Comparison of ENCODE assay signal across 22 cellular contexts in genomic region chr5:93395010-93395409, GRCh38.
DNase-seq lines count a peak whose midpoint lies in the region; ATAC-seq and TF ChIP-seq lines count a peak whose summit lies in the region.
"Had no signal": no experiment of that assay in that cellular context is flagged by ENCODE, and none has a peak within 500 bp of the region (broad histone marks: within the 10 kb centered on the region; RNA-seq: fewer than 3 reads in every experiment).

No MANE protein-coding gene starts in this region.

- no peak overlapping the region for H3K4me3 Mint-ChIP-seq in nephron
- no peak overlapping the region for H3K4me3 Mint-ChIP-seq in activated T-helper 1 cell treated with anti-CD3 and anti-CD28 coated beads, Interleukin-12 subunit alpha, Interleukin-12 subunit beta, Interleukin-2, Interleukin-4 antibody, amounts not matched to agents 30 ng/mL and 10 ng/mL and 1 ng/mL, durations not matched to agents 14 hours and 24 hours and 36 hours
- H3K4me3 Mint-ChIP-seq: CD4-positive, alpha-beta memory T cell; IgD-negative memory B cell had no signal

- H3K4me1 Mint-ChIP-seq in nephron = peaks cover 15% of the 10 kb centered on the region
- H3K4me1 Mint-ChIP-seq in activated T-helper 1 cell treated with anti-CD3 and anti-CD28 coated beads, Interleukin-12 subunit alpha, Interleukin-12 subunit beta, Interleukin-2, Interleukin-4 antibody, amounts not matched to agents 30 ng/mL and 10 ng/mL and 1 ng/mL, durations not matched to agents 14 hours and 24 hours and 36 hours (ENCODE audit: low read depth) = no peaks in the 10 kb centered on the region
- H3K4me1 Mint-ChIP-seq: CD4-positive, alpha-beta memory T cell; IgD-negative memory B cell had no signal

- ATAC-seq in GM19023 (IDR thresholded peaks at IDR 0.05; ENCODE audit: unreplicated experiment) = no peak

- H3K36me3 Mint-ChIP-seq in nephron (ENCODE audit: low read depth) = peaks cover 7% of the 10 kb centered on the region
- H3K36me3 Mint-ChIP-seq in activated T-helper 1 cell treated with anti-CD3 and anti-CD28 coated beads, Interleukin-12 subunit alpha, Interleukin-12 subunit beta, Interleukin-2, Interleukin-4 antibody, amounts not matched to agents 30 ng/mL and 10 ng/mL and 1 ng/mL, durations not matched to agents 14 hours and 24 hours and 36 hours (ENCODE audit: low read depth) = no peaks in the 10 kb centered on the region
- H3K36me3 Mint-ChIP-seq: CD4-positive, alpha-beta memory T cell; IgD-negative memory B cell had no signal

- H3K9me3 Mint-ChIP-seq in nephron = peaks cover 23% of the 10 kb centered on the region
- peaks cover 13% of the 10 kb centered on the region for H3K9me3 Mint-ChIP-seq in activated T-helper 1 cell treated with anti-CD3 and anti-CD28 coated beads, Interleukin-12 subunit alpha, Interleukin-12 subunit beta, Interleukin-2, Interleukin-4 antibody, amounts not matched to agents 30 ng/mL and 10 ng/mL and 1 ng/mL, durations not matched to agents 14 hours and 24 hours and 36 hours

- H3K27me3 ChIP-seq in MG63 = no peaks in the 10 kb centered on the region
- H3K27me3 ChIP-seq: BLaER1 treated with 17β-estradiol and CSF1 and Interleukin-3, amounts not matched to agents 10 nM and 100 nM; SJSA1 had no signal

- intact Hi-C loops in activated T-helper 1 cell treated with anti-CD3 and anti-CD28 coated beads, Interleukin-12 subunit alpha, Interleukin-12 subunit beta, Interleukin-2, Interleukin-4 antibody, amounts not matched to agents 30 ng/mL and 10 ng/mL and 1 ng/mL, durations not matched to agents 14 hours and 24 hours and 36 hours (cut with micrococcal nuclease) = no loop called here

- no peaks in the 10 kb centered on the region for H3K36me3 ChIP-seq in MG63
- H3K36me3 ChIP-seq: BLaER1 treated with 17β-estradiol and CSF1 and Interleukin-3, amounts not matched to agents 10 nM and 100 nM; SJSA1 had no signal

- H3K27me3 Mint-ChIP-seq in nephron (ENCODE audit: low read depth) = peaks cover 5% of the 10 kb centered on the region
- H3K27me3 Mint-ChIP-seq in activated T-helper 1 cell treated with anti-CD3 and anti-CD28 coated beads, Interleukin-12 subunit alpha, Interleukin-12 subunit beta, Interleukin-2, Interleukin-4 antibody, amounts not matched to agents 30 ng/mL and 10 ng/mL and 1 ng/mL, durations not matched to agents 14 hours and 24 hours and 36 hours (ENCODE audit: insufficient read depth) = no peaks in the 10 kb centered on the region

- TF ChIP-seq CTCF in choroid plexus epithelial cell (conservative IDR thresholded peaks at IDR 0.05; ENCODE audit: low read depth, low read length) = no peak
- no peak for TF ChIP-seq CTCF in nephron (IDR thresholded peaks at IDR 0.05; ENCODE audit: unreplicated experiment in 3 of 3)

- peaks cover 8% of the 10 kb centered on the region for H3K9me3 ChIP-seq in MG63
- H3K9me3 ChIP-seq: SJSA1 had no signal

- no peak overlapping the region for H3K4me3 ChIP-seq in MG63
- no peak overlapping the region for H3K4me3 ChIP-seq in choroid plexus epithelial cell (ENCODE audit: low read depth, low read length)
- H3K4me3 ChIP-seq: BLaER1 treated with 17β-estradiol and CSF1 and Interleukin-3, amounts not matched to agents 10 nM and 100 nM; SJSA1 had no signal

- peak; percentile 14 for DNase-seq in Daoy (ENCODE audit: low read depth)
- peak; percentile 44 for DNase-seq in MG63
- peak; percentile 52 for DNase-seq in choroid plexus epithelial cell (ENCODE audit: low read depth)
- DNase-seq in NCI-H510A treated with DMSO at 0.1 percent for 48 hours (lab: John Stamatoyannopoulos, UW) = no peak
- DNase-seq in activated T-helper 1 cell treated with anti-CD3 and anti-CD28 coated beads, Interleukin-12 subunit alpha, Interleukin-12 subunit beta, Interleukin-2, Interleukin-4 antibody, amounts not matched to agents 30 ng/mL and 10 ng/mL and 1 ng/mL, durations not matched to agents 14 hours and 24 hours and 36 hours (ENCODE audit: low spot score) = no peak
- no peak for DNase-seq in activated CD8-positive, alpha-beta memory T cell treated with anti-CD3 and anti-CD28 coated beads, Interleukin-2, amount 50 U/mL, for 4 hours
- DNase-seq: CD4-positive, alpha-beta memory T cell; COR-L47; DMS153; DND-41; HCEC 1CT; NCI-H1092; NCI-H1436; NCI-H187; NCI-H526 treated with DMSO at 0.1 percent for 48 hours; Right ventricle myocardium superior; RPMI8226 had no signal

- H3K27ac Mint-ChIP-seq in nephron = peak overlapping the region; percentile 60 to 96 (median 91)
- no peak overlapping the region for H3K27ac Mint-ChIP-seq in activated T-helper 1 cell treated with anti-CD3 and anti-CD28 coated beads, Interleukin-12 subunit alpha, Interleukin-12 subunit beta, Interleukin-2, Interleukin-4 antibody, amounts not matched to agents 30 ng/mL and 10 ng/mL and 1 ng/mL, durations not matched to agents 14 hours and 24 hours and 36 hours
- H3K27ac Mint-ChIP-seq: CD4-positive, alpha-beta memory T cell; IgD-negative memory B cell had no signal

Comparison
In these comparisons a context has a peak if more than half of its experiments do, and no peak if none do; other contexts are left out.
1. DNase-seq: peak in Daoy (single experiment), MG63 (single experiment) and choroid plexus epithelial cell (single experiment); none in NCI-H510A treated with DMSO at 0.1 percent for 48 hours (single experiment), activated T-helper 1 cell treated with anti-CD3 and anti-CD28 coated beads, Interleukin-12 subunit alpha, Interleukin-12 subunit beta, Interleukin-2, Interleukin-4 antibody, amounts not matched to agents 30 ng/mL and 10 ng/mL and 1 ng/mL, durations not matched to agents 14 hours and 24 hours and 36 hours (single experiment) and activated CD8-positive, alpha-beta memory T cell treated with anti-CD3 and anti-CD28 coated beads, Interleukin-2, amount 50 U/mL, for 4 hours (single experiment).